Comparison of ENCODE assay signal across 18 cellular contexts in genomic region chr9:136880651-136881050, GRCh38. TPM values are rescaled to one million over a fixed set of nuclear protein-coding genes. Genes with fewer than 3 reads are reported as not detected.
DNase-seq lines count a peak whose midpoint lies in the region; ATAC-seq and TF ChIP-seq lines count a peak whose summit lies in the region.
"Had no signal": no experiment of that assay in that cellular context is flagged by ENCODE, and none has a peak within 500 bp of the region (broad histone marks: within the 10 kb centered on the region; RNA-seq: fewer than 3 reads in every experiment).

No MANE protein-coding gene starts in this region.

- no peak for ATAC-seq in activated CD8-positive, alpha-beta T cell treated with anti-CD3 and anti-CD28 coated beads for 36 hours
- peak; percentile 51 to 55 for ATAC-seq in natural killer cell treated with Interleukin-12 subunit alpha and Interleukin-12 subunit beta and Interleukin-15 and Interleukin-18, amount 100 ng/mL, for 72 hours
- ATAC-seq in HG03135 (IDR thresholded peaks at IDR 0.05; ENCODE audit: unreplicated experiment) = no peak
- no peak for ATAC-seq in GM19467 (IDR thresholded peaks at IDR 0.05; ENCODE audit: unreplicated experiment)

- H2AFZ ChIP-seq in GM23248 = no peak overlapping the region

- peaks cover 8% of the 10 kb centered on the region for H3K36me3 Mint-ChIP-seq in activated CD8-positive, alpha-beta T cell treated with anti-CD3 and anti-CD28 coated beads for 36 hours (ENCODE audit: low read depth)
- H3K36me3 Mint-ChIP-seq in natural killer cell treated with Interleukin-12 subunit alpha and Interleukin-12 subunit beta and Interleukin-15 and Interleukin-18, amount 100 ng/mL, for 72 hours = no peaks in the 10 kb centered on the region

- H3K27me3 Mint-ChIP-seq in activated CD8-positive, alpha-beta T cell treated with anti-CD3 and anti-CD28 coated beads for 36 hours = no peaks in the 10 kb centered on the region
- no peaks in the 10 kb centered on the region for H3K27me3 Mint-ChIP-seq in natural killer cell treated with Interleukin-12 subunit alpha and Interleukin-12 subunit beta and Interleukin-15 and Interleukin-18, amount 100 ng/mL, for 72 hours

- H3K4me3 ChIP-seq in HEK293 (ENCODE audit: low read depth, low read length) (no peak overlapping the region), GM23248 (no peak overlapping the region)
- H3K4me3 ChIP-seq: cardiac muscle cell, esophagus squamous epithelium, vagina had no signal

- no peaks in the 10 kb centered on the region for H3K27me3 ChIP-seq in GM23248 (replicated peaks; ENCODE audit: insufficient read depth)
- H3K27me3 ChIP-seq: cardiac muscle cell, esophagus squamous epithelium, vagina had no signal

- H3K9ac ChIP-seq in GM23248 = no peak overlapping the region

- 0 out of 2 replicates have a peak, but pooled peaks cover 9% of the 10 kb centered on the region for H3F3A ChIP-seq in GM23248 (ENCODE audit: insufficient read depth)

- peak overlapping the region; percentile 88 for H3K27ac Mint-ChIP-seq in activated CD8-positive, alpha-beta T cell treated with anti-CD3 and anti-CD28 coated beads for 36 hours
- peak overlapping the region; percentile 87 to 97 for H3K27ac Mint-ChIP-seq in natural killer cell treated with Interleukin-12 subunit alpha and Interleukin-12 subunit beta and Interleukin-15 and Interleukin-18, amount 100 ng/mL, for 72 hours

- intact Hi-C loops in activated CD8-positive, alpha-beta T cell treated with anti-CD3 and anti-CD28 coated beads for 36 hours (cut with micrococcal nuclease) = no loop called here

- H3K4me1 ChIP-seq in HEK293 (ENCODE audit: control insufficient read depth, insufficient read depth, low read length) = no peaks in the 10 kb centered on the region
- H3K4me1 ChIP-seq in GM23248 (ENCODE audit: insufficient read depth) = peaks cover 10% of the 10 kb centered on the region

- H3K4me3 Mint-ChIP-seq in activated CD8-positive, alpha-beta T cell treated with anti-CD3 and anti-CD28 coated beads for 36 hours = no peak overlapping the region
- peak overlapping the region; percentile 58 for H3K4me3 Mint-ChIP-seq in natural killer cell treated with Interleukin-12 subunit alpha and Interleukin-12 subunit beta and Interleukin-15 and Interleukin-18, amount 100 ng/mL, for 72 hours

- H3K27ac ChIP-seq in HEK293 (ENCODE audit: extremely low read depth, low read depth, low read length) (no peak overlapping the region), GM23248 (no peak overlapping the region)
- H3K27ac ChIP-seq: C4-2B, HL-60, vagina had no signal

- no peaks in the 10 kb centered on the region for H3K9me3 Mint-ChIP-seq in activated CD8-positive, alpha-beta T cell treated with anti-CD3 and anti-CD28 coated beads for 36 hours
- no peaks in the 10 kb centered on the region for H3K9me3 Mint-ChIP-seq in natural killer cell treated with Interleukin-12 subunit alpha and Interleukin-12 subunit beta and Interleukin-15 and Interleukin-18, amount 100 ng/mL, for 72 hours

- H3K79me2 ChIP-seq in GM23248 (ENCODE audit: insufficient read depth) = no peaks in the 10 kb centered on the region

- no peak overlapping the region for H3K4me2 ChIP-seq in GM23248 (ENCODE audit: unreplicated experiment)

- H3K9me2 ChIP-seq in GM23248 (ENCODE audit: insufficient read depth) = no peaks in the 10 kb centered on the region

- H3K36me3 ChIP-seq in HEK293 (ENCODE audit: control insufficient read depth in 2 of 2, insufficient read depth in 1 of 2, low read length in 2 of 2) = no peaks in the 10 kb centered on the region
- no peaks in the 10 kb centered on the region for H3K36me3 ChIP-seq in GM23248 (ENCODE audit: low read depth)
- H3K36me3 ChIP-seq: cardiac muscle cell, esophagus squamous epithelium, vagina had no signal

- no peaks in the 10 kb centered on the region for H4K20me1 ChIP-seq in GM23248 (ENCODE audit: insufficient read depth)

- POLR2A ChIA-PET in HEK293 (lab: Yijun Ruan, JAX) = interaction anchor here (0.6 to 1.6 kb wide), 4 partner anchors 15 to 44 kb away, joined by 3 to 4 read pairs (median 3); partner anchors contain the start of gene EDF1
- POLR2A ChIA-PET in activated CD8-positive, alpha-beta T cell treated with anti-CD3 and anti-CD28 coated beads for 36 hours (lab: Charles Lee) = interaction anchor here (1.3 to 2.7 kb wide), 6 partner anchors 8 to 73 kb away, joined by 5 to 9 read pairs (median 8); partner anchors contain the start of genes EDF1 and RABL6

- H3K9me3 ChIP-seq in HEK293 (ENCODE audit: control insufficient read depth, insufficient read depth, low read depth, low read length) = no peaks in the 10 kb centered on the region
- no peaks in the 10 kb centered on the region for H3K9me3 ChIP-seq in GM23248 (ENCODE audit: low read depth)
- H3K9me3 ChIP-seq: esophagus squamous epithelium, vagina had no signal

- peaks cover 42% of the 10 kb centered on the region for H3K4me1 Mint-ChIP-seq in activated CD8-positive, alpha-beta T cell treated with anti-CD3 and anti-CD28 coated beads for 36 hours (ENCODE audit: low read depth)
- peaks cover 15 to 31% of the 10 kb centered on the region in 2 donors for H3K4me1 Mint-ChIP-seq in natural killer cell treated with Interleukin-12 subunit alpha and Interleukin-12 subunit beta and Interleukin-15 and Interleukin-18, amount 100 ng/mL, for 72 hours (ENCODE audit: low read depth in 2 of 2)

- WGBS in GM23248 (ENCODE audit: low coverage in 1 of 2, low lambda C conversion rate in 2 of 2, missing lambda C conversion rate in 2 of 2), 2 experiments = 77 to 78% methylated on average over 7 to 11 of the region's 11 CpGs

- in situ Hi-C loops in GM23248 (cut with MboI) = no loop called here

- DNase-seq in SKM-1 treated with dmso at 0.1 percent for 144 hours (lab: John Stamatoyannopoulos, UW; ENCODE audit: unreplicated experiment) = peak; percentile 5
- no peak for DNase-seq in SKM-1 (lab: John Stamatoyannopoulos, UW; ENCODE audit: unreplicated experiment)
- peak; percentile 36 for DNase-seq in activated CD8-positive, alpha-beta T cell treated with anti-CD3 and anti-CD28 coated beads for 36 hours
- peak; percentile 81 for DNase-seq in natural killer cell treated with Interleukin-12 subunit alpha and Interleukin-12 subunit beta and Interleukin-15 and Interleukin-18, amount 100 ng/mL, for 72 hours (ENCODE audit: low spot score)
- DNase-seq in GM23248 = no peak
- DNase-seq: esophagus squamous epithelium; KG1; NCI-H1417 treated with DMSO at 0.1 percent for 48 hours; NCI-H226; stimulated activated CD4-positive, alpha-beta T cell treated with anti-CD3 and anti-CD28 coated beads, Interleukin-2, amount 100 ng/mL, for 24 hours; substantia nigra had no signal

- no peak for TF ChIP-seq CTCF in HEK293 (tag by site-specific recombination; IDR thresholded peaks at IDR 0.05)
- no peak for TF ChIP-seq CTCF in activated CD8-positive, alpha-beta T cell treated with anti-CD3 and anti-CD28 coated beads for 36 hours (IDR thresholded peaks at IDR 0.05)

- CTCF ChIA-PET in HEK293 (lab: Yijun Ruan, JAX) = interaction anchor here (0.5 to 0.7 kb wide), 2 partner anchors 10 to 14 kb away, joined by 3 to 4 read pairs; no protein-coding TSS in a partner anchor
- CTCF ChIA-PET in activated CD8-positive, alpha-beta T cell treated with anti-CD3 and anti-CD28 coated beads for 36 hours (lab: Charles Lee) = interaction anchor here (1.3 to 1.6 kb wide), 2 partner anchors 17 to 32 kb away, joined by 3 to 6 read pairs; no protein-coding TSS in a partner anchor

TF ChIP-seq in HEK293, 187 proteins besides CTCF, POLR2A, EP300 and RAD21 (continues in another document):
- TF ChIP-seq ZNF510 (tag by site-specific recombination; IDR thresholded peaks at IDR 0.05; ENCODE audit: insufficient replicate concordance) (no peak), ZBTB17 (tag by site-specific recombination; IDR thresholded peaks at IDR 0.05) (no peak), ZNF114 (tag by site-specific recombination; IDR thresholded peaks at IDR 0.05) (no peak), ZSCAN23 (tag by site-specific recombination; IDR thresholded peaks at IDR 0.05) (no peak), SP2 (tag by site-specific recombination; IDR thresholded peaks at IDR 0.05) (peak; percentile 15; the same call in 1 of the 2 replicates), ZFP3 (tag by site-specific recombination; IDR thresholded peaks at IDR 0.05; ENCODE audit: low read depth) (no peak), ZNF626 (tag by site-specific recombination; IDR thresholded peaks at IDR 0.05) (no peak)

RNA-seq across cellular contexts. Expression of gene TRAF2, which starts 5.7 kb away (rescaled TPM):
- total RNA-seq in activated CD8-positive, alpha-beta T cell treated with anti-CD3 and anti-CD28 coated beads for 36 hours = 10 to 100 TPM; 34.8 to 40.5 TPM
- total RNA-seq in natural killer cell treated with Interleukin-12 subunit alpha and Interleukin-12 subunit beta and Interleukin-15 and Interleukin-18, amount 100 ng/mL, for 72 hours = 100 to 1,000 TPM in 1 of 2 donors, 10 to 100 TPM in 1; 55.7 to 107 TPM
- 8.1 and 11.5 TPM in 2 replicates for total RNA-seq in GM23248 (2014; rRNA removed; shearing (Covaris generic))
- polyA plus RNA-seq in GM23248 (2016; fragmentation: Nextera tagmentation; extraction: Ambion mirVana) = 14.3 and 15.0 TPM in 2 replicates

RNA-seq across cellular contexts. Expression of gene EDF1, which starts 14.5 kb away (rescaled TPM):
- total RNA-seq in activated CD8-positive, alpha-beta T cell treated with anti-CD3 and anti-CD28 coated beads for 36 hours = 100 to 1,000 TPM; 254 to 270 TPM
- total RNA-seq in natural killer cell treated with Interleukin-12 subunit alpha and Interleukin-12 subunit beta and Interleukin-15 and Interleukin-18, amount 100 ng/mL, for 72 hours = 100 to 1,000 TPM; 299 to 453 TPM
- total RNA-seq in GM23248 (2014; rRNA removed; shearing (Covaris generic)) = 299 and 305 TPM in 2 replicates
- 567 and 586 TPM in 2 replicates for polyA plus RNA-seq in GM23248 (2016; fragmentation: Nextera tagmentation; extraction: Ambion mirVana)

RNA-seq across cellular contexts. Expression of gene MAMDC4, which starts 28.5 kb away (rescaled TPM):
- 10 to 100 TPM; 18.5 to 19.1 TPM for total RNA-seq in activated CD8-positive, alpha-beta T cell treated with anti-CD3 and anti-CD28 coated beads for 36 hours
- 10 to 100 TPM; 16.0 to 17.2 TPM for total RNA-seq in natural killer cell treated with Interleukin-12 subunit alpha and Interleukin-12 subunit beta and Interleukin-15 and Interleukin-18, amount 100 ng/mL, for 72 hours
- 1.1 and 2.3 TPM in 2 replicates for total RNA-seq in GM23248 (2014; rRNA removed; shearing (Covaris generic))
- polyA plus RNA-seq in GM23248 (2016; fragmentation: Nextera tagmentation; extraction: Ambion mirVana) = 0.35 and 0.43 TPM in 2 replicates

RNA-seq across cellular contexts. Expression of gene PHPT1, which starts 31.4 kb away (rescaled TPM):
- total RNA-seq in activated CD8-positive, alpha-beta T cell treated with anti-CD3 and anti-CD28 coated beads for 36 hours = 100 to 1,000 TPM; 123 to 124 TPM
- total RNA-seq in natural killer cell treated with Interleukin-12 subunit alpha and Interleukin-12 subunit beta and Interleukin-15 and Interleukin-18, amount 100 ng/mL, for 72 hours = 100 to 1,000 TPM in 1 of 2 donors, 10 to 100 TPM in 1; 71.5 to 108 TPM
- total RNA-seq in GM23248 (2014; rRNA removed; shearing (Covaris generic)) = 71.1 and 84.6 TPM in 2 replicates
- polyA plus RNA-seq in GM23248 (2016; fragmentation: Nextera tagmentation; extraction: Ambion mirVana) = 295 and 302 TPM in 2 replicates

RNA-seq across cellular contexts. Expression of gene AJM1, which starts 38.4 kb away (rescaled TPM):
- total RNA-seq in activated CD8-positive, alpha-beta T cell treated with anti-CD3 and anti-CD28 coated beads for 36 hours = 1 to 10 TPM; 5.8 to 6.4 TPM
- 10 to 100 TPM in 1 of 2 donors, 1 to 10 TPM in 1; 7.8 to 11.2 TPM for total RNA-seq in natural killer cell treated with Interleukin-12 subunit alpha and Interleukin-12 subunit beta and Interleukin-15 and Interleukin-18, amount 100 ng/mL, for 72 hours
- total RNA-seq in GM23248 (2014; rRNA removed; shearing (Covaris generic)) = 0.89 and 1.4 TPM in 2 replicates
- polyA plus RNA-seq in GM23248 (2016; fragmentation: Nextera tagmentation; extraction: Ambion mirVana) = 1.1 and 1.4 TPM in 2 replicates

Comparison
In these comparisons a context has a peak if more than half of its experiments do, and no peak if none do; other contexts are left out.
1. DNase-seq: peak in SKM-1 treated with dmso at 0.1 percent for 144 hours (single experiment), activated CD8-positive, alpha-beta T cell treated with anti-CD3 and anti-CD28 coated beads for 36 hours (single experiment) and natural killer cell treated with Interleukin-12 subunit alpha and Interleukin-12 subunit beta and Interleukin-15 and Interleukin-18, amount 100 ng/mL, for 72 hours (single experiment); none in SKM-1 (single experiment) and GM23248 (single experiment).
2. ATAC-seq: peak in natural killer cell treated with Interleukin-12 subunit alpha and Interleukin-12 subunit beta and Interleukin-15 and Interleukin-18, amount 100 ng/mL, for 72 hours (2 of 2); none in activated CD8-positive, alpha-beta T cell treated with anti-CD3 and anti-CD28 coated beads for 36 hours (single experiment), HG03135 (single experiment) and GM19467 (single experiment).